16 cellular contexts compared by ENCODE assay signal in the genomic region with DNA sequence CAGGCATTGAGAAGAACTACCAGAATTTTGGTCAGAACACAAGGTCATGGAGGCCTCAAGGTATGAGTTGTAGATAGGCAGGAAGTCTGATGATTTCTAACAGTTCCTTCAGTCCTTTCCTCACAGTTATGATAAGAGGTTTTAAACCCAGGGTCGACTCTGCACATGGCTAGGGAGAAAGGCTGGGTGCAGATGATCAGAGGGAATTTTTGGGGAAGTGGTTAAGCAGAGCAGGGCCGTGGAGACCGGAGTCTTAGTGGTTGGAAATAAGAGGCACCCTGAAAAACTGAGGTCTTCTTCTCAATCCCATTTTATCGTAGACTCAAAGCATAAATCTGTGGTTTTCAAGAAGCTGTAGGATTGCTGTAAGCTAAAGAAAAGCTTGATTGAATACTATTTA.
"Had no signal": no experiment of that assay in that cellular context is flagged by ENCODE, and none has a peak within 500 bp of the region (broad histone marks: within the 10 kb centered on the region; RNA-seq: fewer than 3 reads in every experiment).

No MANE protein-coding gene starts in this region.

- H3K9me3 ChIP-seq: adrenal gland, esophagus squamous epithelium, psoas muscle, suprapubic skin, transverse colon, uterus had no signal

- H3K4me1 ChIP-seq: adrenal gland, esophagus squamous epithelium, psoas muscle, suprapubic skin, uterus had no signal

- DNase-seq: activated CD4-positive, alpha-beta T cell treated with anti-CD3 and anti-CD28 coated beads for 36 hours; activated CD4-positive, alpha-beta T cell treated with anti-CD3 and anti-CD28 coated beads, Interleukin-2, amount 50 U/mL, for 48 hours; activated gamma-delta T cell treated with Interleukin-2 at 50 U/mL for 16 hours; adrenal gland; dermis blood vessel endothelial cell; effector memory CD4-positive, alpha-beta T cell; esophagus squamous epithelium; left ventricle myocardium superior; naive thymus-derived CD4-positive, alpha-beta T cell; psoas muscle; right cardiac atrium; T1000; transverse colon; uterus had no signal

- H3K27me3 ChIP-seq: adrenal gland, esophagus squamous epithelium, suprapubic skin, transverse colon, uterus had no signal

- H3K27ac ChIP-seq: adrenal gland, esophagus squamous epithelium, psoas muscle, suprapubic skin, transverse colon, uterus had no signal

- H3K4me3 ChIP-seq: adrenal gland, esophagus squamous epithelium, psoas muscle, suprapubic skin, transverse colon, uterus had no signal

- H3K36me3 ChIP-seq: adrenal gland, esophagus squamous epithelium, suprapubic skin, transverse colon, uterus had no signal

- ATAC-seq: activated CD4-positive, alpha-beta T cell treated with anti-CD3 and anti-CD28 coated beads for 36 hours; activated naive CD4-positive, alpha-beta T cell treated with anti-CD3 and anti-CD28 coated beads, Interleukin-2, amount 50 U/mL, for 72 hours; left ventricle myocardium superior; naive thymus-derived CD4-positive, alpha-beta T cell; psoas muscle; right cardiac atrium had no signal
